11 cellular contexts compared by ENCODE assay signal in genomic region chr7:37942934-37943610, GRCh38. TPM values are rescaled to one million over a fixed set of nuclear protein-coding genes. Genes with fewer than 3 reads are reported as not detected.
DNase-seq lines count a peak whose midpoint lies in the region; ATAC-seq, FAIRE-seq and TF ChIP-seq lines count a peak whose summit lies in the region.
"Had no signal": no experiment of that assay in that cellular context is flagged by ENCODE, and none has a peak within 500 bp of the region (broad histone marks: within the 10 kb centered on the region; RNA-seq: fewer than 3 reads in every experiment).

No MANE protein-coding gene starts in this region.

- TF ChIP-seq POLR2A in GM19193 (IDR thresholded peaks at IDR 0.05; ENCODE audit: extremely low read depth, insufficient read depth, insufficient read length), result peak; percentile 33
- TF ChIP-seq POLR2A in gastrocnemius medialis (IDR thresholded peaks at IDR 0.05), result no peak

- ATAC-seq in gastrocnemius medialis, result peak; percentile 86 to 95
- ATAC-seq in omental fat pad (ENCODE audit: low FRiP score), result no peak

- H3K27me3 Mint-ChIP-seq in astrocyte (ENCODE audit: low read depth, unreplicated experiment), result no peaks in the 10 kb centered on the region

- peak overlapping the region; percentile 70 for H2AFZ ChIP-seq in astrocyte (ENCODE audit: low read depth, low read length)

- H4K20me1 ChIP-seq in astrocyte (ENCODE audit: insufficient read depth, low read length), result no peaks in the 10 kb centered on the region

- H3K36me3 ChIP-seq in astrocyte (ENCODE audit: insufficient read depth, low read length) (no peaks in the 10 kb centered on the region), gastrocnemius medialis (no peaks in the 10 kb centered on the region)

- TF ChIP-seq CTCF in astrocyte (IDR thresholded peaks at IDR 0.05; ENCODE audit: insufficient read depth, low read depth, low read length), result no peak
- TF ChIP-seq CTCF in gastrocnemius medialis (IDR thresholded peaks at IDR 0.05 in 4 of 5, conservative IDR thresholded peaks at IDR 0.05 in 1 of 5), result no peak
- no peak for TF ChIP-seq CTCF in omental fat pad (IDR thresholded peaks at IDR 0.05)

- peak overlapping the region; percentile 51 for H3K27ac Mint-ChIP-seq in astrocyte (ENCODE audit: unreplicated experiment)

- H3K4me3 Mint-ChIP-seq in astrocyte (ENCODE audit: unreplicated experiment), result no peak overlapping the region

- H3K4me3 ChIP-seq in astrocyte (ENCODE audit: insufficient read depth, low read depth, low read length) (no peak overlapping the region), gastrocnemius medialis (no peak overlapping the region)

- H3K4me1 Mint-ChIP-seq in astrocyte (ENCODE audit: low read depth, unreplicated experiment), result peaks cover 11% of the 10 kb centered on the region

- no peaks in the 10 kb centered on the region for H3K27me3 ChIP-seq in astrocyte (ENCODE audit: insufficient read depth, low read length)
- H3K27me3 ChIP-seq in gastrocnemius medialis, result no peaks in the 10 kb centered on the region

- no peak overlapping the region for H3K9ac ChIP-seq in astrocyte (ENCODE audit: low read length)

- H3K4me1 ChIP-seq in astrocyte (ENCODE audit: insufficient read depth, low read length) (no peaks in the 10 kb centered on the region), gastrocnemius medialis (peaks cover 51 to 52% of the 10 kb centered on the region in 2 donors)

- peaks cover 12% of the 10 kb centered on the region for H3K79me2 ChIP-seq in astrocyte (ENCODE audit: insufficient read depth, low read length)

- in situ Hi-C loops in gastrocnemius medialis (cut with MboI; ENCODE audit: low sequenced_read_pairs in 4 of 4), result no loop called here

- no peaks in the 10 kb centered on the region for H3K36me3 Mint-ChIP-seq in astrocyte (ENCODE audit: low read depth, unreplicated experiment)

- no peak overlapping the region for H3K27ac ChIP-seq in astrocyte (ENCODE audit: low read depth, low read length)
- peak overlapping the region; percentile 70 to 84 (median 78) for H3K27ac ChIP-seq in gastrocnemius medialis

- no peaks in the 10 kb centered on the region for H3K9me3 ChIP-seq in astrocyte (ENCODE audit: insufficient read depth, low read depth, low read length)
- no peaks in the 10 kb centered on the region for H3K9me3 ChIP-seq in gastrocnemius medialis

- H3K4me2 ChIP-seq in astrocyte (ENCODE audit: low read length), result peak overlapping the region; percentile 41

- peak; percentile 62 for DNase-seq in astrocyte (ENCODE audit: low read depth)
- peak in 28 of 51 donors; percentile 6 to 54 (median 32) for DNase-seq in hypothalamus (lab: John Stamatoyannopoulos, UW)
- DNase-seq in gastrocnemius medialis, result peak; percentile 60 to 81
- no peak for DNase-seq in T-helper 9 cell
- no peak for DNase-seq in omental fat pad (ENCODE audit: low spot score)
- no peak for DNase-seq in GM03348 (ENCODE audit: low spot score)
- no peak for DNase-seq in stimulated activated CD4-positive, alpha-beta T cell treated with anti-CD3 and anti-CD28 coated beads, Interleukin-1b, Interleukin-23, amount 100 ng/mL, for 48 hours
- DNase-seq: cortex of kidney; stimulated activated CD4-positive, alpha-beta T cell treated with anti-CD3 and anti-CD28 coated beads, Interleukin-4, amount 100 ng/mL, for 24 hours had no signal

- no peaks in the 10 kb centered on the region for H3K9me3 Mint-ChIP-seq in astrocyte (ENCODE audit: unreplicated experiment)

- FAIRE-seq in astrocyte (lab: Jason Lieb, UNC), result no peak

- intact Hi-C loops in gastrocnemius medialis (cut with DNase I; ENCODE audit: low total_unique reads), result no loop called here

RNA-seq across cellular contexts. Expression of gene EPDR1, which starts 22.6 kb away (rescaled TPM):
- total RNA-seq in astrocyte, result 20.6 and 23.6 TPM in 2 replicates
- total RNA-seq in gastrocnemius medialis, result 10 to 100 TPM; 32.2 to 60.2 (median 47.5) TPM
- 10 to 100 TPM in 3 of 4 donors, 1 to 10 TPM in 1; 9.1 to 35.6 (median 21.1) TPM for total RNA-seq in omental fat pad
- total RNA-seq: T-helper 1 cell treated with Interleukin-12 subunit alpha and Interleukin-12 subunit beta and Interleukin-4 antibody, amounts not matched to agents 30 ng/mL and 1 ng/mL, for 36 hours had no signal

RNA-seq across cellular contexts. Expression of gene SFRP4, which starts 26.5 kb away (rescaled TPM):
- total RNA-seq in astrocyte, result 0.19 and 0.39 TPM in 2 replicates
- under 1 TPM in 3 of 4 donors, not detected in 1; 0.24 to 0.98 (median 0.71) TPM for total RNA-seq in gastrocnemius medialis
- total RNA-seq in omental fat pad, result 10 to 100 TPM in 3 of 4 donors, 1 to 10 TPM in 1; 3.5 to 23.0 (median 14.2) TPM
- total RNA-seq: T-helper 1 cell treated with Interleukin-12 subunit alpha and Interleukin-12 subunit beta and Interleukin-4 antibody, amounts not matched to agents 30 ng/mL and 1 ng/mL, for 36 hours had no signal

Comparison
In these comparisons a context has a peak if more than half of its experiments do, and no peak if none do; other contexts are left out.
1. DNase-seq: peak in astrocyte (single experiment), hypothalamus (28 of 51) and gastrocnemius medialis (2 of 2); none in T-helper 9 cell (single experiment), omental fat pad (single experiment), GM03348 (single experiment) and stimulated activated CD4-positive, alpha-beta T cell treated with anti-CD3 and anti-CD28 coated beads, Interleukin-1b, Interleukin-23, amount 100 ng/mL, for 48 hours (single experiment).